11 cellular contexts compared by ENCODE assay signal in genomic region chr17:68310141-68310540, GRCh38. TPM values are rescaled to one million over a fixed set of nuclear protein-coding genes. Genes with fewer than 3 reads are reported as not detected.
A peak's percentile ranks its signal among the peaks of the same experiment; 100 is the strongest.
DNase-seq lines count a peak whose midpoint lies in the region; ATAC-seq, FAIRE-seq and TF ChIP-seq lines count a peak whose summit lies in the region.
"Had no signal": no experiment of that assay in that cellular context is flagged by ENCODE, and none has a peak within 500 bp of the region (broad histone marks: within the 10 kb centered on the region; RNA-seq: fewer than 3 reads in every experiment).

No MANE protein-coding gene starts in this region.

- TF ChIP-seq CTCF in PC-3 (conservative IDR thresholded peaks at IDR 0.05; ENCODE audit: low read depth, low read length), result no peak

- H4K20me1 ChIP-seq in PC-3 (ENCODE audit: low read length), result no peaks in the 10 kb centered on the region

- CTCF ChIA-PET in PC-3 (lab: Charles Lee), result no interaction called here

- H3K27me3 Mint-ChIP-seq in effector memory CD8-positive, alpha-beta T cell, result no peaks in the 10 kb centered on the region

- H3K9me3 ChIP-seq in PC-3 (ENCODE audit: low read length), result no peaks in the 10 kb centered on the region

- H2AFZ ChIP-seq in PC-3 (ENCODE audit: low read length), result no peak overlapping the region

- DNase-seq in CD1c-positive myeloid dendritic cell (ENCODE audit: extremely low spot score) (peak; percentile 76), PC-3 (peak; percentile 72), GM12891 (ENCODE audit: insufficient read length, low spot score) (no peak), superior temporal gyrus (ENCODE audit: extremely low spot score) (no peak)
- DNase-seq in activated T-cell treated with anti-CD3 and anti-CD28 coated beads, Interleukin-2, amount 50 U/mL, for 1 hour, result peak; percentile 27
- peak in 1 of 3 experiments; percentile 17 for DNase-seq in effector memory CD8-positive, alpha-beta T cell
- DNase-seq: GDM1, NCI-H187 had no signal

- POLR2A ChIA-PET in PC-3 (lab: Charles Lee; ENCODE audit: unreplicated experiment), result no interaction called here

- H3K4me1 Mint-ChIP-seq in effector memory CD8-positive, alpha-beta T cell (ENCODE audit: low read depth in 2 of 2), result peaks cover 29 to 38% of the 10 kb centered on the region in 2 donors

- no peak for TF ChIP-seq POLR2A in GM12891 (IDR thresholded peaks at IDR 0.05; ENCODE audit: low read depth, low read length)

- no peaks in the 10 kb centered on the region for H3K9me3 Mint-ChIP-seq in effector memory CD8-positive, alpha-beta T cell

- intact Hi-C loops in PC-3 (cut with micrococcal nuclease), result no loop called here

- H3K4me2 ChIP-seq in PC-3 (ENCODE audit: low read length), result no peak overlapping the region

- FAIRE-seq in GM12891 (lab: Jason Lieb, UNC), result no peak

- no peaks in the 10 kb centered on the region for H3F3A ChIP-seq in PC-3 (ENCODE audit: low read length, unreplicated experiment)

- no peaks in the 10 kb centered on the region for H3K9me2 ChIP-seq in PC-3 (replicated peaks; ENCODE audit: low read length)

- peak overlapping the region; percentile 47 for H3K27ac ChIP-seq in PC-3 (ENCODE audit: low read length)

- H3K9ac ChIP-seq in PC-3 (ENCODE audit: low read length), result no peak overlapping the region; the same call in 1 of the 2 replicates

- no peaks in the 10 kb centered on the region for H3K79me2 ChIP-seq in PC-3 (ENCODE audit: low read length)

- peaks cover 6% of the 10 kb centered on the region for H3K36me3 Mint-ChIP-seq in effector memory CD8-positive, alpha-beta T cell (ENCODE audit: insufficient read depth)

- no peak overlapping the region for H3K4me3 ChIP-seq in PC-3 (ENCODE audit: low read length)

- BruUV-seq in PC-3 (replicated peaks; lab: Mats Ljungman, UMichigan), result no TSS peak

- H3K36me3 ChIP-seq in PC-3 (ENCODE audit: low read depth, low read length), result no peaks in the 10 kb centered on the region

- H3K4me3 Mint-ChIP-seq in effector memory CD8-positive, alpha-beta T cell, result no peak overlapping the region

- H3K27ac Mint-ChIP-seq in effector memory CD8-positive, alpha-beta T cell, result peak overlapping the region; percentile 22 to 79

- ATAC-seq in PC-3 (peak; percentile 70), HG03439 (IDR thresholded peaks at IDR 0.05; ENCODE audit: unreplicated experiment) (no peak), HG02759 (IDR thresholded peaks at IDR 0.05; ENCODE audit: unreplicated experiment) (no peak)
- peak; percentile 77 for ATAC-seq in effector memory CD8-positive, alpha-beta T cell (replicated peaks)
- ATAC-seq: sciatic nerve had no signal

- no peaks in the 10 kb centered on the region for H3K27me3 ChIP-seq in PC-3 (ENCODE audit: low read length)

- H3K4me1 ChIP-seq in PC-3 (ENCODE audit: insufficient read depth, low read length), result peaks cover 33% of the 10 kb centered on the region

TF ChIP-seq in GM12891, 5 proteins besides CTCF, POLR2A, EP300 and RAD21:
- TF ChIP-seq SPI1 (IDR thresholded peaks at IDR 0.05; ENCODE audit: low read depth, low read length) (no peak), POLR2AphosphoS5 (IDR thresholded peaks at IDR 0.05; ENCODE audit: low read depth, low read length) (no peak), POU2F2 (IDR thresholded peaks at IDR 0.05; ENCODE audit: low read depth, low read length) (no peak), TAF1 (IDR thresholded peaks at IDR 0.05; ENCODE audit: low read depth, low read length) (no peak), PAX5 (IDR thresholded peaks at IDR 0.05; ENCODE audit: insufficient read depth, low read length, severe bottlenecking) (no peak)

RNA-seq across cellular contexts. Expression of gene ARSG, which starts 18.8 kb away (rescaled TPM):
- 1.3 and 2.1 TPM in 2 replicates for total RNA-seq in PC-3 (2014; rRNA removed)
- 3.1 TPM for polyA plus RNA-seq in GM12891 (2012; ENCODE audit: low read depth, missing spikeins)

RNA-seq across cellular contexts. Expression of gene SLC16A6, which starts 19.2 kb away (rescaled TPM):
- total RNA-seq in PC-3 (2014; rRNA removed), result 1.2 and 1.4 TPM in 2 replicates
- polyA plus RNA-seq in GM12891 (2012; ENCODE audit: low read depth, missing spikeins), result 1.7 TPM

Comparison
In these comparisons a context has a peak if more than half of its experiments do, and no peak if none do; other contexts are left out.
1. DNase-seq: peak in CD1c-positive myeloid dendritic cell (single experiment), PC-3 (single experiment) and activated T-cell treated with anti-CD3 and anti-CD28 coated beads, Interleukin-2, amount 50 U/mL, for 1 hour (single experiment); none in GM12891 (single experiment) and superior temporal gyrus (single experiment).
2. ATAC-seq: peak in PC-3 (single experiment) and effector memory CD8-positive, alpha-beta T cell (single experiment); none in HG03439 (single experiment) and HG02759 (single experiment).